In the genomic region with DNA sequence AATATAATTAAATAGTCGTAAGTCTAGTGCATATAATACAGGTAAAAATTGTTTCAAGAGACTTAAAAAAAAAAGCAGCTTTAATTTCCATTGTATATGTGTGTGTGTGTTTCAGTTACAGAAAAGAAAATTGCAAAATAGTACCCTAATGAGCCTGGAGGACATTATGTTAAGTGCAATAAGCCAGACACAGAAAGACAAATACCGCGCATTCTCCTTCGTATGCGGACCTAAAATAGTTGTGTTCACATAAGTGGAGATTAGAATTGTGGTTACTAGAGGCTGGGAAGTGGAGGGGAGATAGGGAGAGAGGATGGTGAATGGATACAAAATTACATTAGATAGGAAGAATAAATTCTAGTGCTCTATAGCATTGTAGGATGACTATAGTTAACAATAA, we compare ENCODE assay signal across 15 cellular contexts.
"Had no signal": no experiment of that assay in that cellular context is flagged by ENCODE, and none has a peak within 500 bp of the region (broad histone marks: within the 10 kb centered on the region; RNA-seq: fewer than 3 reads in every experiment).

No MANE protein-coding gene starts in this region.

- DNase-seq: activated CD8-positive, alpha-beta memory T cell treated with anti-CD3 and anti-CD28 coated beads, Interleukin-2, amount 50 U/mL, for 48 hours; activated CD8-positive, alpha-beta T cell treated with anti-CD3 and anti-CD28 coated beads for 36 hours; activated naive CD4-positive, alpha-beta T cell treated with anti-CD3 and anti-CD28 coated beads for 36 hours; amygdala; brain microvascular endothelial cell; cerebellar nuclear complex; dermis blood vessel endothelial cell; left cardiac atrium; naive thymus-derived CD8-positive, alpha-beta T cell; nucleus accumbens; small intestine; upper lobe of left lung had no signal

- H3K27ac ChIP-seq: brain microvascular endothelial cell had no signal

- ATAC-seq: activated CD8-positive, alpha-beta T cell treated with anti-CD3 and anti-CD28 coated beads for 36 hours; esophagus mucosa; left cardiac atrium; naive thymus-derived CD8-positive, alpha-beta T cell had no signal

- H3K4me3 ChIP-seq: lung, right atrium auricular region, upper lobe of left lung had no signal

- H3K27me3 ChIP-seq: brain microvascular endothelial cell, right atrium auricular region, upper lobe of left lung had no signal

- H3K9me3 Mint-ChIP-seq: activated CD8-positive, alpha-beta T cell treated with anti-CD3 and anti-CD28 coated beads for 36 hours; activated naive CD4-positive, alpha-beta T cell treated with anti-CD3 and anti-CD28 coated beads for 36 hours; naive thymus-derived CD8-positive, alpha-beta T cell had no signal

- H3K36me3 ChIP-seq: brain microvascular endothelial cell had no signal

- H3K4me3 Mint-ChIP-seq: activated naive CD4-positive, alpha-beta T cell treated with anti-CD3 and anti-CD28 coated beads for 36 hours had no signal

- H3K27me3 Mint-ChIP-seq: activated CD8-positive, alpha-beta T cell treated with anti-CD3 and anti-CD28 coated beads for 36 hours; naive thymus-derived CD8-positive, alpha-beta T cell had no signal
